Comparison of ENCODE assay signal across 10 cellular contexts in genomic region chr2:191696001-191696400, GRCh38. TPM values are rescaled to one million over a fixed set of nuclear protein-coding genes. Genes with fewer than 3 reads are reported as not detected.
DNase-seq lines count a peak whose midpoint lies in the region; ATAC-seq, FAIRE-seq and TF ChIP-seq lines count a peak whose summit lies in the region.
"Had no signal": no experiment of that assay in that cellular context is flagged by ENCODE, and none has a peak within 500 bp of the region (broad histone marks: within the 10 kb centered on the region; RNA-seq: fewer than 3 reads in every experiment).

No MANE protein-coding gene starts in this region.

- H2BK15ac ChIP-seq in H1 (ENCODE audit: low read length), result no peak overlapping the region

- H3K9ac ChIP-seq in H1 (replicated peaks in 1 of 4; ENCODE audit: extremely low read depth in 1 of 4, low read depth in 3 of 4, low read length in 3 of 4), result no peak overlapping the region

- POLR2A ChIA-PET in H1 (lab: Charles Lee; ENCODE audit: partially characterized antibody), result interaction anchor here (0.7 kb wide), 1 partner anchor 19 kb away, joined by 4 read pairs; no protein-coding TSS in a partner anchor

- H3K56ac ChIP-seq in H1 (replicated peaks; ENCODE audit: insufficient read length, low read depth, low read length), result no peak overlapping the region

- TF ChIP-seq RAD21 in H1 (IDR thresholded peaks at IDR 0.05 in 1 of 2, conservative IDR thresholded peaks at IDR 0.05 in 1 of 2; ENCODE audit: low read depth in 2 of 2, low read length in 2 of 2), result no peak

- no peak overlapping the region for H2BK5ac ChIP-seq in H1 (ENCODE audit: low read depth, low read length)

- CTCF ChIA-PET in H1 (lab: Charles Lee; ENCODE audit: partially characterized antibody), result interaction anchor here (1.0 to 3.2 kb wide), 6 partner anchors 10 to 144 kb away, joined by 3 to 12 read pairs (median 4); no protein-coding TSS in a partner anchor

- no peak overlapping the region for H3K14ac ChIP-seq in H1 (ENCODE audit: insufficient read length)

- no peak overlapping the region for H3K18ac ChIP-seq in H1 (ENCODE audit: extremely low read depth, low read length)

- H3K27ac ChIP-seq in H1 (ENCODE audit: low read depth, low read length), result no peak overlapping the region

- no peak overlapping the region for H2AK5ac ChIP-seq in H1 (ENCODE audit: low read depth, low read length)

- no peaks in the 10 kb centered on the region for H3K79me2 ChIP-seq in H1 (ENCODE audit: control insufficient read depth in 1 of 2, insufficient read depth in 2 of 2, low read length in 2 of 2)

- TF ChIP-seq POLR2A in H1 (IDR thresholded peaks at IDR 0.05; ENCODE audit: control extremely low read depth in 1 of 2, low read depth in 2 of 2, low read length in 2 of 2), result no peak

- H4K91ac ChIP-seq in H1 (replicated peaks; ENCODE audit: insufficient read length, low read length), result no peak overlapping the region

- H3K4me3 ChIP-seq in H1 (ENCODE audit: extremely low read depth in 1 of 4, insufficient read depth in 2 of 4, low read depth in 3 of 4, low read length in 4 of 4), result no peak overlapping the region

- ATAC-seq in GM19452 (IDR thresholded peaks at IDR 0.05; ENCODE audit: unreplicated experiment), result no peak
- ATAC-seq: HCT116 had no signal

- H2AFZ ChIP-seq in H1 (ENCODE audit: low read length), result 0 out of 2 replicates have a peak overlapping the region, but pooled peaks have one; percentile 7

- no peak overlapping the region for H3K4ac ChIP-seq in H1 (replicated peaks; ENCODE audit: insufficient read length, low read depth, low read length)

- no peaks in the 10 kb centered on the region for H3K36me3 ChIP-seq in H1 (ENCODE audit: control insufficient read depth in 2 of 4, insufficient read depth in 4 of 4, low read length in 3 of 4)

- no peak for TF ChIP-seq CTCF in H1 (IDR thresholded peaks at IDR 0.05; ENCODE audit: control extremely low read depth in 1 of 3, insufficient read depth in 1 of 3, low read depth in 1 of 3, low read length in 3 of 3)

- no peaks in the 10 kb centered on the region for H3K79me1 ChIP-seq in H1 (ENCODE audit: low read depth, low read length)

- H4K5ac ChIP-seq in H1 (ENCODE audit: insufficient read length, low read depth, low read length), result no peak overlapping the region

- no peak overlapping the region for H2BK20ac ChIP-seq in H1 (ENCODE audit: low read length)

- peak; percentile 83 for DNase-seq in COLO829 (ENCODE audit: low spot score)
- DNase-seq in NCI-H446 (lab: John Stamatoyannopoulos, UW), result peak; percentile 79 to 93
- DNase-seq in H1 (ENCODE audit: low read depth in 1 of 2, low spot score in 2 of 2), result no peak
- DNase-seq in medulla oblongata (ENCODE audit: extremely low spot score), result peak; percentile 43
- no peak for DNase-seq in NCI-H526 (lab: John Stamatoyannopoulos, UW)
- no peak for DNase-seq in T-helper 1 cell
- no peak for DNase-seq in GM19238 (ENCODE audit: insufficient read length, low spot score)
- DNase-seq: activated CD4-positive, alpha-beta T cell treated with anti-CD3 and anti-CD28 coated beads, Interleukin-2, amount 10 ng/mL, durations not matched to agents 7 days and 5 days had no signal

- no peak for FAIRE-seq in H1 (lab: Jason Lieb, UNC)

- no peaks in the 10 kb centered on the region for H3K27me3 ChIP-seq in H1 (replicated peaks in 1 of 4; ENCODE audit: control insufficient read depth in 3 of 4, extremely low read depth in 1 of 4, insufficient read depth in 3 of 4, low read length in 3 of 4)

- H2BK120ac ChIP-seq in H1 (replicated peaks; ENCODE audit: low read depth, low read length), result no peak overlapping the region

- TF ChIP-seq EP300 in H1 (IDR thresholded peaks at IDR 0.05; ENCODE audit: borderline replicate concordance in 1 of 2, low read depth in 2 of 2, low read length in 2 of 2), result no peak

- H3K23ac ChIP-seq in H1 (ENCODE audit: insufficient read length), result no peak overlapping the region

- no peaks in the 10 kb centered on the region for H4K20me1 ChIP-seq in H1 (replicated peaks in 1 of 2; ENCODE audit: control insufficient read depth in 1 of 2, insufficient read depth in 2 of 2, low read length in 2 of 2)

- H3K9me3 ChIP-seq in H1 (ENCODE audit: insufficient read depth in 2 of 2, low read depth in 1 of 2, low read length in 1 of 2), result peaks cover 0 to 2% of the 10 kb centered on the region in 2 experiments; a peak in 1 of 4 replicates

- no peak overlapping the region for H3K4me2 ChIP-seq in H1 (ENCODE audit: insufficient read depth in 1 of 2, low read depth in 2 of 2, low read length in 2 of 2)

- H4K8ac ChIP-seq in H1 (ENCODE audit: extremely low read depth, insufficient read depth, low read length), result no peak overlapping the region

- no peaks in the 10 kb centered on the region for H3K23me2 ChIP-seq in H1 (ENCODE audit: low read depth, low read length)

- no peaks in the 10 kb centered on the region for H3K4me1 ChIP-seq in H1 (replicated peaks in 1 of 4; ENCODE audit: control insufficient read depth in 3 of 4, insufficient read depth in 4 of 4, low read length in 3 of 4)

- H2BK12ac ChIP-seq in H1 (ENCODE audit: low read depth, low read length), result no peak overlapping the region

TF ChIP-seq in H1, 55 proteins besides CTCF, POLR2A, EP300 and RAD21:
- no peak for TF ChIP-seq ATF2 (IDR thresholded peaks at IDR 0.05; ENCODE audit: low read length)
- no peak for TF ChIP-seq KDM4A (IDR thresholded peaks at IDR 0.05; ENCODE audit: low read depth, low read length, severe bottlenecking)
- TF ChIP-seq ASH2L (IDR thresholded peaks at IDR 0.05; ENCODE audit: low read length), result no peak
- TF ChIP-seq TCF12 (IDR thresholded peaks at IDR 0.05; ENCODE audit: low read depth, low read length), result no peak
- TF ChIP-seq PHF8 (conservative IDR thresholded peaks at IDR 0.05; ENCODE audit: low read depth, low read length), result no peak
- no peak for TF ChIP-seq EGR1 (IDR thresholded peaks at IDR 0.05; ENCODE audit: borderline replicate concordance, low read depth, low read length)
- TF ChIP-seq SP4 (IDR thresholded peaks at IDR 0.05; ENCODE audit: low read length), result no peak
- TF ChIP-seq GABPA (IDR thresholded peaks at IDR 0.05; ENCODE audit: borderline replicate concordance, insufficient read depth, low read length), result no peak
- no peak for TF ChIP-seq POLR2AphosphoS5 (IDR thresholded peaks at IDR 0.05; ENCODE audit: low read depth, low read length)
- no peak for TF ChIP-seq BCL11A (IDR thresholded peaks at IDR 0.05; ENCODE audit: low read depth in 2 of 2, low read length in 2 of 2)
- no peak for TF ChIP-seq SRF (IDR thresholded peaks at IDR 0.05; ENCODE audit: low read depth, low read length)
- no peak for TF ChIP-seq GTF2F1 (IDR thresholded peaks at IDR 0.05; ENCODE audit: borderline replicate concordance, low read depth, low read length)
- TF ChIP-seq RFX5 (IDR thresholded peaks at IDR 0.05; ENCODE audit: borderline replicate concordance, low read depth, low read length), result no peak
- no peak for TF ChIP-seq SIX5 (IDR thresholded peaks at IDR 0.05; ENCODE audit: low read depth, low read length)
- TF ChIP-seq CHD1 (IDR thresholded peaks at IDR 0.05; ENCODE audit: low read depth, low read length), result no peak

RNA-seq across cellular contexts. Expression of gene NABP1, which starts 18.1 kb away (rescaled TPM):
- total RNA-seq in H1 (2021; fragmentation: NEBNext Ultra II Directional; extraction: Animal tissue kit (Norgen Biotek cat#: 25700)), result 4.8 and 5.0 TPM in 2 replicates
- 0.58 and 0.63 TPM in 2 replicates for polyA plus RNA-seq in H1 (2011; rRNA removed)
- polyA plus RNA-seq in H1 (2011; cell fraction: cytosol; rRNA removed), result 0.81 TPM
- polyA plus RNA-seq in H1 (2011; cell fraction: nucleus; rRNA removed), result 3.3 TPM
- 0.89 to 2.0 TPM (median 1.5 TPM) in 4 replicates for polyA plus RNA-seq in H1 (2012, experiment 1 of 2)
- polyA plus RNA-seq in H1 (2012, experiment 2 of 2), result 0.30 TPM
- polyA plus RNA-seq in H1 (2013, experiment 1 of 2), result 3.0 TPM
- 2.8 TPM for polyA plus RNA-seq in H1 (2013, experiment 2 of 2)
- 1.9 and 3.0 TPM in 2 replicates for polyA minus RNA-seq in H1 (2011; rRNA and poly(A)+ RNA removed)
- polyA minus RNA-seq in H1 (2011; cell fraction: cytosol; rRNA and poly(A)+ RNA removed), result 2.7 TPM
- 11.5 TPM for polyA minus RNA-seq in H1 (2011; cell fraction: nucleus; rRNA and poly(A)+ RNA removed)

Comparison
In these comparisons a context has a peak if more than half of its experiments do, and no peak if none do; other contexts are left out.
1. DNase-seq: peak in COLO829 (single experiment), NCI-H446 (2 of 2) and medulla oblongata (single experiment); none in H1 (0 of 2), NCI-H526 (0 of 2), T-helper 1 cell (0 of 5) and GM19238 (single experiment).